Comparison of ENCODE assay signal across 20 cellular contexts in genomic region chr6:7228662-7229375, GRCh38.
"Had no signal": no experiment of that assay in that cellular context is flagged by ENCODE, and none has a peak within 500 bp of the region (broad histone marks: within the 10 kb centered on the region; RNA-seq: fewer than 3 reads in every experiment).

No MANE protein-coding gene starts in this region.

- H3K9me3 ChIP-seq: esophagus muscularis mucosa, gastrocnemius medialis, heart right ventricle, left ventricle myocardium inferior, lower lobe of right lung, right atrium auricular region, testis, tibial nerve had no signal

- ATAC-seq: gastrocnemius medialis had no signal

- H3K27ac ChIP-seq: dorsolateral prefrontal cortex, epithelial cell of prostate, esophagus muscularis mucosa, gastrocnemius medialis, heart right ventricle, left ventricle myocardium inferior, lower lobe of right lung, right atrium auricular region, testis, tibial nerve had no signal

- DNase-seq: central memory CD4-positive, alpha-beta T cell; cortex of kidney; dorsolateral prefrontal cortex; effector CD8-positive, alpha-beta T cell; gastrocnemius medialis; heart right ventricle; hypothalamus; left ventricle myocardium inferior; lower lobe of right lung; mesenchymal stem cell; midbrain; stimulated activated CD4-positive, alpha-beta T cell treated with anti-CD3 and anti-CD28 coated beads, Interleukin-12 subunit alpha, Interleukin-12 subunit beta, amount 100 ng/mL, for 4 hours; stimulated activated CD4-positive, alpha-beta T cell treated with anti-CD3 and anti-CD28 coated beads, Interleukin-2, amount 100 ng/mL, for 48 hours; stimulated activated naive CD8-positive, alpha-beta T cell treated with anti-CD3 and anti-CD28 coated beads, Interleukin-15, amount 100 ng/mL, for 72 hours; testis had no signal

- H3K4me3 Mint-ChIP-seq: natural killer cell treated with Interleukin-12 subunit alpha and Interleukin-12 subunit beta and Interleukin-15 and Interleukin-18, amount 100 ng/mL, for 72 hours; stimulated activated naive CD8-positive, alpha-beta T cell treated with anti-CD3 and anti-CD28 coated beads, Interleukin-15, amount 100 ng/mL, for 72 hours had no signal

- H3K27me3 ChIP-seq: dorsolateral prefrontal cortex, esophagus muscularis mucosa, gastrocnemius medialis, heart right ventricle, right atrium auricular region, testis, tibial nerve had no signal

- H3K4me3 ChIP-seq: dorsolateral prefrontal cortex, esophagus muscularis mucosa, gastrocnemius medialis, heart right ventricle, left ventricle myocardium inferior, lower lobe of right lung, right atrium auricular region, testis, tibial nerve had no signal

- H3K36me3 Mint-ChIP-seq: natural killer cell treated with Interleukin-12 subunit alpha and Interleukin-12 subunit beta and Interleukin-15 and Interleukin-18, amount 100 ng/mL, for 72 hours had no signal

- H3K27ac Mint-ChIP-seq: natural killer cell treated with Interleukin-12 subunit alpha and Interleukin-12 subunit beta and Interleukin-15 and Interleukin-18, amount 100 ng/mL, for 72 hours; stimulated activated naive CD8-positive, alpha-beta T cell treated with anti-CD3 and anti-CD28 coated beads, Interleukin-15, amount 100 ng/mL, for 72 hours had no signal

- H3K4me1 ChIP-seq: gastrocnemius medialis, tibial nerve had no signal

- H3K27me3 Mint-ChIP-seq: natural killer cell treated with Interleukin-12 subunit alpha and Interleukin-12 subunit beta and Interleukin-15 and Interleukin-18, amount 100 ng/mL, for 72 hours; stimulated activated naive CD8-positive, alpha-beta T cell treated with anti-CD3 and anti-CD28 coated beads, Interleukin-15, amount 100 ng/mL, for 72 hours had no signal

- H3K9me3 Mint-ChIP-seq: natural killer cell treated with Interleukin-12 subunit alpha and Interleukin-12 subunit beta and Interleukin-15 and Interleukin-18, amount 100 ng/mL, for 72 hours; stimulated activated naive CD8-positive, alpha-beta T cell treated with anti-CD3 and anti-CD28 coated beads, Interleukin-15, amount 100 ng/mL, for 72 hours had no signal
